ENCODE assay signal across 9 cellular contexts in the genomic region with DNA sequence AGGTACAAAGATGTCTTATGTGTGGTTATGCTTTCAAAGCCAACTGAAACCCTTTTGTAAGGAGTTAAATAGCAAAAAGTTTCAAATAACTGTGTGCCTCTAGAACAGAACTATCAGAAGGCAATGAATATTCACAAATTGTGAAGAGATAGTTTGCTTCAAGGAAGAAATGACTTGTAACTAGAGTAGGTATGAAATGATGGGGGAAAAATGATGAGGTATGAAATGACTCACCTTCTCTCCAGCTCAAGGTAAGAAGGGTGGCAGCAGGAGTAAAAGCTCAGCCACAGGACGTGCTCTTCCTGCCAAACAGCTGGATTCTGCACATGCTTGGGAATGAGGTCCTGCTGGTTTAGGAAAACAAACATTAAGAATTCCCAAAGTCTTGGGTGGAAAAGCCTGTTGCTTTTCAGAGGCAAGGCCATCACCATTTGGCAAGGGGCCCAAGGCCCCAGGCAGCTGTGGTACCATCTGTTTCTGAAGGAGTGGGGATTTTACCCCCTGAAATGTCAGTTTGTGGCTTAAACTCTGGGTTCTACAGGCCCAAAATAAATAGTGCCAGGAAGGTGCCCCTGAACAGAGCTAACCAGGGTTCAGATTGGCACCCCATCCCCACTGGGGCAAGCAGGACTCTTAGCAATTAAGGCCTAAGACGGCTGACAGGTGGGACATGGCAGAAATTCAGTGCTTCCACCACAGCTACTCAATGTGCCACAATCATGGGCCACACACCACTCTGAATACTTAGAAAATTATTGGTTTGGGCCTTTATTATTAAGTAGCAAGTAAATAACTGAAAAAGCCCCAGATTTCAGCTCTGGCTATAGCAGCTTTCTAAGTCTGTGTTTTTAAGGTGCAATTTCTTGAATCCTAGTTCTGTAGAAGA. TPM values are rescaled to one million over a fixed set of nuclear protein-coding genes. Genes with fewer than 3 reads are reported as not detected.
A peak's percentile ranks its signal among the peaks of the same experiment; 100 is the strongest.
DNase-seq lines count a peak whose midpoint lies in the region; ATAC-seq, FAIRE-seq and TF ChIP-seq lines count a peak whose summit lies in the region.
"Had no signal": no experiment of that assay in that cellular context is flagged by ENCODE, and none has a peak within 500 bp of the region (broad histone marks: within the 10 kb centered on the region; RNA-seq: fewer than 3 reads in every experiment).

No MANE protein-coding gene starts in this region.

- no peak overlapping the region for H3K4me3 ChIP-seq in neutrophil (ENCODE audit: low read depth in 1 of 2, low read length in 1 of 2)
- no peak overlapping the region for H3K4me3 ChIP-seq in upper lobe of right lung

- H3K27me3 ChIP-seq in neutrophil = no peaks in the 10 kb centered on the region
- no peaks in the 10 kb centered on the region for H3K27me3 ChIP-seq in upper lobe of right lung

- no peaks in the 10 kb centered on the region for H3K9me3 Mint-ChIP-seq in activated CD8-positive, alpha-beta T cell treated with anti-CD3 and anti-CD28 coated beads for 36 hours

- peak; percentile 39 for ATAC-seq in HG02840 (IDR thresholded peaks at IDR 0.05; ENCODE audit: low FRiP score, unreplicated experiment)
- peak; percentile 78 for ATAC-seq in activated CD8-positive, alpha-beta T cell treated with anti-CD3 and anti-CD28 coated beads for 36 hours
- no peak for ATAC-seq in GM19324 (IDR thresholded peaks at IDR 0.05; ENCODE audit: low FRiP score, unreplicated experiment)
- no peak for ATAC-seq in upper lobe of right lung

- H3K4me1 Mint-ChIP-seq in activated CD8-positive, alpha-beta T cell treated with anti-CD3 and anti-CD28 coated beads for 36 hours (ENCODE audit: low read depth) = peaks cover 54% of the 10 kb centered on the region

- peak; percentile 74 for FAIRE-seq in GM12892 (lab: Jason Lieb, UNC)

- H3K27ac Mint-ChIP-seq in activated CD8-positive, alpha-beta T cell treated with anti-CD3 and anti-CD28 coated beads for 36 hours = peak overlapping the region; percentile 89

- TF ChIP-seq CTCF in activated CD8-positive, alpha-beta T cell treated with anti-CD3 and anti-CD28 coated beads for 36 hours (IDR thresholded peaks at IDR 0.05) = no peak
- TF ChIP-seq CTCF in neutrophil (IDR thresholded peaks at IDR 0.05) (no peak), upper lobe of right lung (IDR thresholded peaks at IDR 0.05) (no peak)

- peak; percentile 73 for TF ChIP-seq POLR2A in GM12892 (IDR thresholded peaks at IDR 0.05; ENCODE audit: low read depth, low read length)

- CTCF ChIA-PET in activated CD8-positive, alpha-beta T cell treated with anti-CD3 and anti-CD28 coated beads for 36 hours (lab: Charles Lee) = interaction anchor here (0.6 to 5.9 kb wide), 11 partner anchors 9 to 368 kb away, joined by 3 to 53 read pairs (median 5); a partner anchor contains a TSS

- DNase-seq in GM12892 (ENCODE audit: insufficient read length) = no peak
- peak; percentile 66 for DNase-seq in activated CD8-positive, alpha-beta T cell treated with anti-CD3 and anti-CD28 coated beads for 36 hours
- no peak for DNase-seq in HT-29 (ENCODE audit: low spot score)
- no peak for DNase-seq in NCI-H748 treated with DMSO at 0.1 percent for 48 hours (lab: John Stamatoyannopoulos, UW)
- DNase-seq in upper lobe of right lung = no peak

- intact Hi-C loops in activated CD8-positive, alpha-beta T cell treated with anti-CD3 and anti-CD28 coated beads for 36 hours (cut with micrococcal nuclease) = no loop called here
- intact Hi-C loops in upper lobe of right lung (cut with DNase I) = no loop called here

- H3K36me3 ChIP-seq in neutrophil (peaks cover 92% of the 10 kb centered on the region), upper lobe of right lung (peaks cover 64% of the 10 kb centered on the region)

- H3K4me1 ChIP-seq in neutrophil (ENCODE audit: control insufficient read depth in 1 of 2, insufficient read depth in 1 of 2, low read depth in 1 of 2, low read length in 1 of 2) = no peaks in the 10 kb centered on the region
- peaks cover 32% of the 10 kb centered on the region for H3K4me1 ChIP-seq in upper lobe of right lung

- no peaks in the 10 kb centered on the region for H3K27me3 Mint-ChIP-seq in activated CD8-positive, alpha-beta T cell treated with anti-CD3 and anti-CD28 coated beads for 36 hours
- H3K27me3 Mint-ChIP-seq: brain had no signal

- H3K9me3 ChIP-seq in neutrophil = no peaks in the 10 kb centered on the region
- H3K9me3 ChIP-seq in upper lobe of right lung = no peaks in the 10 kb centered on the region

- peaks cover 46% of the 10 kb centered on the region for H3K36me3 Mint-ChIP-seq in activated CD8-positive, alpha-beta T cell treated with anti-CD3 and anti-CD28 coated beads for 36 hours (ENCODE audit: low read depth)

- POLR2A ChIA-PET in activated CD8-positive, alpha-beta T cell treated with anti-CD3 and anti-CD28 coated beads for 36 hours (lab: Charles Lee) = interaction anchor here (0.6 to 8.2 kb wide), 24 partner anchors 10 to 498 kb away, joined by 3 to 145 read pairs (median 4); a partner anchor contains a TSS

- H3K27ac ChIP-seq in neutrophil = peak overlapping the region; percentile 20
- no peak overlapping the region for H3K27ac ChIP-seq in upper lobe of right lung

- peak overlapping the region; percentile 21 for H3K4me3 Mint-ChIP-seq in activated CD8-positive, alpha-beta T cell treated with anti-CD3 and anti-CD28 coated beads for 36 hours
- H3K4me3 Mint-ChIP-seq: brain had no signal

RNA-seq across cellular contexts. Expression of a gene that starts 13.3 kb away (rescaled TPM):
- 162 TPM for polyA plus RNA-seq in GM12892 (2012; ENCODE audit: missing spikeins)
- total RNA-seq in activated CD8-positive, alpha-beta T cell treated with anti-CD3 and anti-CD28 coated beads for 36 hours = 100 to 1,000 TPM; 142 to 150 TPM
- 45.1 and 46.1 TPM in 2 replicates for total RNA-seq in HT-29 (2014; rRNA removed; shearing (Covaris generic))
- total RNA-seq in upper lobe of right lung = 223 TPM

RNA-seq across cellular contexts. Expression of a gene that starts 16.6 kb away (rescaled TPM):
- 9.0 TPM for polyA plus RNA-seq in GM12892 (2012; ENCODE audit: missing spikeins)
- total RNA-seq in activated CD8-positive, alpha-beta T cell treated with anti-CD3 and anti-CD28 coated beads for 36 hours = not detected
- not detected in 2 replicates for total RNA-seq in HT-29 (2014; rRNA removed; shearing (Covaris generic))
- 1.9 TPM for total RNA-seq in upper lobe of right lung

RNA-seq across cellular contexts. Expression of a gene that starts 44.2 kb away (rescaled TPM):
- polyA plus RNA-seq in GM12892 (2012; ENCODE audit: missing spikeins) = 99.5 TPM
- 100 to 1,000 TPM; 135 to 153 TPM for total RNA-seq in activated CD8-positive, alpha-beta T cell treated with anti-CD3 and anti-CD28 coated beads for 36 hours
- total RNA-seq in HT-29 (2014; rRNA removed; shearing (Covaris generic)) = 4.2 and 8.2 TPM in 2 replicates
- 44.9 TPM for total RNA-seq in upper lobe of right lung

Comparison
In these comparisons a context has a peak if more than half of its experiments do, and no peak if none do; other contexts are left out.
1. ATAC-seq: peak in HG02840 (single experiment) and activated CD8-positive, alpha-beta T cell treated with anti-CD3 and anti-CD28 coated beads for 36 hours (single experiment); none in GM19324 (single experiment) and upper lobe of right lung (single experiment).